14 cellular contexts compared by ENCODE assay signal in the genomic region with DNA sequence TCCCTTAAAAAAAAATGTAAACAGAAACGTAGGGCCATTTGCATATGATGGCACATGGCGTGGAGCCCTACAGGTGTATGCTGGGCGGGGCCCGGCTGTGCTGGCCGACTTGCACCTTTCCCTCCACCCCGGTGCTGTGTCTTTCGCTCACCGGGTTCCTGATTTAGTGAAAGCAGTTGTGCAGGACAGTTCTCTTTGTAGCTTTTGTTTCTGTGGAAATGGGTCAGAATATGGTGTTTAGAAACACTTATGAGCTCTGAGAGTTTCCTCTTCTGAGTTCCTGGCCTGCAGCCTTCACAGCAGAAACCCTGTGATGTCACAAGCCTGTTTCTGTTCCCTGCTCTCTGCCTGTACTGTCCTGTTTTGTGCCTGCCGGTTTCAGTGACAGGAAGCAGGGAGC. TPM values are rescaled to one million over a fixed set of nuclear protein-coding genes. Genes with fewer than 3 reads are reported as not detected.
DNase-seq lines count a peak whose midpoint lies in the region; ATAC-seq and TF ChIP-seq lines count a peak whose summit lies in the region.
"Had no signal": no experiment of that assay in that cellular context is flagged by ENCODE, and none has a peak within 500 bp of the region (broad histone marks: within the 10 kb centered on the region; RNA-seq: fewer than 3 reads in every experiment).

No MANE protein-coding gene starts in this region.

- no peaks in the 10 kb centered on the region for H3K27me3 ChIP-seq in endodermal cell (ENCODE audit: control insufficient read depth, insufficient read depth, low read length, poor library complexity, severe bottlenecking)
- no peaks in the 10 kb centered on the region for H3K27me3 ChIP-seq in upper lobe of left lung
- H3K27me3 ChIP-seq: SJCRH30 had no signal

- H3K4me3 ChIP-seq in endodermal cell (ENCODE audit: low read length) (no peak overlapping the region), upper lobe of left lung (no peak overlapping the region)
- H3K4me3 ChIP-seq: SJCRH30, thoracic aorta had no signal

- H3K9me3 ChIP-seq in endodermal cell (ENCODE audit: control insufficient read depth, low read length) (no peaks in the 10 kb centered on the region), upper lobe of left lung (no peaks in the 10 kb centered on the region)
- H3K9me3 ChIP-seq: SJCRH30, thoracic aorta had no signal

- ATAC-seq in upper lobe of left lung (ENCODE audit: low FRiP score in 2 of 2) (peak; percentile 38 to 66), GM21390 (IDR thresholded peaks at IDR 0.05; ENCODE audit: unreplicated experiment) (no peak)

- no peak overlapping the region for H3K4me3 Mint-ChIP-seq in endodermal cell
- H3K4me3 Mint-ChIP-seq: mesothelial cell of epicardium had no signal

- peaks cover 85% of the 10 kb centered on the region for H3K36me3 ChIP-seq in endodermal cell (ENCODE audit: control insufficient read depth, insufficient read depth, low read length)
- peaks cover 34 to 93% (median 82%) of the 10 kb centered on the region in 4 donors for H3K36me3 ChIP-seq in upper lobe of left lung

- H3K27ac Mint-ChIP-seq in endodermal cell = peak overlapping the region; percentile 10
- H3K27ac Mint-ChIP-seq: mesothelial cell of epicardium had no signal

- H3K9ac ChIP-seq in endodermal cell (ENCODE audit: extremely low read depth, low read length, poor library complexity, severe bottlenecking) = no peak overlapping the region

- H3K4me1 Mint-ChIP-seq in endodermal cell = no peaks in the 10 kb centered on the region
- H3K4me1 Mint-ChIP-seq: mesothelial cell of epicardium had no signal

- TF ChIP-seq POLR2A in upper lobe of left lung (IDR thresholded peaks at IDR 0.05) = no peak
- TF ChIP-seq POLR2A in erythroblast (IDR thresholded peaks at IDR 0.05; ENCODE audit: low read length) = no peak

- DNase-seq in SIG-M5 treated with dmso at 0.1 percent for 504 hours (lab: John Stamatoyannopoulos, UW; ENCODE audit: unreplicated experiment) = peak; percentile 46
- no peak for DNase-seq in SIG-M5 (lab: John Stamatoyannopoulos, UW)
- DNase-seq in endodermal cell = no peak
- peak; percentile 75 for DNase-seq in medulla oblongata (ENCODE audit: extremely low spot score)
- peak; percentile 57 to 76 for DNase-seq in upper lobe of left lung
- DNase-seq in NCI-H1092 treated with DMSO at 0.1 percent for 48 hours (lab: John Stamatoyannopoulos, UW) = no peak
- DNase-seq in erythroblast (lab: John Stamatoyannopoulos, UW) = no peak
- DNase-seq: activated T-cell treated with anti-CD3 and anti-CD28 coated beads, Interleukin-2, amount 50 U/mL, for 1 hour; Calu3; NCI-H510A; SJCRH30 had no signal

- no peak for TF ChIP-seq EP300 in upper lobe of left lung (IDR thresholded peaks at IDR 0.05)

- no peaks in the 10 kb centered on the region for H3K4me1 ChIP-seq in endodermal cell (ENCODE audit: control insufficient read depth, insufficient read depth, low read length)
- H3K4me1 ChIP-seq in upper lobe of left lung = peaks cover 4 to 19% (median 15%) of the 10 kb centered on the region in 4 donors

- H3K27me3 Mint-ChIP-seq in endodermal cell (ENCODE audit: insufficient read depth) = no peaks in the 10 kb centered on the region

- TF ChIP-seq CTCF in endodermal cell (conservative IDR thresholded peaks at IDR 0.05) (no peak), upper lobe of left lung (IDR thresholded peaks at IDR 0.05) (no peak)

- H3K36me3 Mint-ChIP-seq in endodermal cell (ENCODE audit: low read depth) = peaks cover 73% of the 10 kb centered on the region

- WGBS in endodermal cell (ENCODE audit: insufficient coverage in 1 of 2, insufficient read length in 1 of 2), 2 experiments = 97 to 98% methylated on average over 6 to 9 of the region's 9 CpGs
- 64 to 76% methylated on average over 9 of the region's 9 CpGs for WGBS in upper lobe of left lung, 2 donors

- H3K27ac ChIP-seq in endodermal cell (ENCODE audit: low read depth, low read length) (no peak overlapping the region), upper lobe of left lung (peak overlapping the region; percentile 51 to 77 (median 64))
- H3K27ac ChIP-seq: SJCRH30 had no signal

- H3K9me3 Mint-ChIP-seq in endodermal cell = no peaks in the 10 kb centered on the region
- H3K9me3 Mint-ChIP-seq: mesothelial cell of epicardium had no signal

RNA-seq across cellular contexts. Expression of gene MSANTD1, which starts 22.5 kb away (rescaled TPM):
- total RNA-seq in endodermal cell (1 to 10 TPM in 1 of 2 donors, under 1 TPM in 1; 1.00 to 2.5 TPM), upper lobe of left lung (1 to 10 TPM in 5 of 6 donors, under 1 TPM in 1; 1.00 to 7.3 (median 1.8) TPM)
- polyA plus RNA-seq in endodermal cell (2013, experiment 1 of 2) = 0.32 TPM
- polyA plus RNA-seq in endodermal cell (2013, experiment 2 of 2) = 0.41 TPM

Comparison
In these comparisons a context has a peak if more than half of its experiments do, and no peak if none do; other contexts are left out.
1. DNase-seq: peak in SIG-M5 treated with dmso at 0.1 percent for 504 hours (single experiment), medulla oblongata (single experiment) and upper lobe of left lung (2 of 2); none in SIG-M5 (single experiment), endodermal cell (single experiment), NCI-H1092 treated with DMSO at 0.1 percent for 48 hours (single experiment) and erythroblast (0 of 2).